Comparison of ENCODE assay signal across 1 cellular context in the genomic region with DNA sequence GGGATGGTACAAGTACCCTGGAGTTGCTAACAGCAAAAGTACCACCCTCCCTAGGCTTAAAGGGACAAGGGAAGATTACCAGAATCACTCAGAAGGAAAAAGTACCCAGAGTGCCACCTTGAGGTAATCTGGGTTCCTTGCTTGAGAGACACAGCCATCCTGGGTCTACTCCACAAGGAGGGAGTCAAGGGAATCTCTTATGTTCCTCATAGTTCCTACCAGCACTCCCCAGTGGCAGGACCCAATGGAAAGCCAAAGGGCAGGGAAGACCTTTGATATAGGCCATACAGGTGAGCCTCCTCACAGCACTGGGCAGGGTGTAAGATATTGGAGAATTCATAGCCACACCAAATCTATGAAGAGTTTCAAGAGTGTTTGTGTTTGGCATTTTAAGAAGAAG.
TF ChIP-seq lines count a peak whose summit lies in the region.

No MANE protein-coding gene starts in this region.

TF ChIP-seq in Ishikawa, 13 proteins besides CTCF, POLR2A, EP300 and RAD21 (continued from another document):
- TF ChIP-seq NFIC (IDR thresholded peaks at IDR 0.05): no peak
